18 cellular contexts compared by ENCODE assay signal in genomic region chr15:77311020-77311419, GRCh38.
A peak's percentile ranks its signal among the peaks of the same experiment; 100 is the strongest.
DNase-seq lines count a peak whose midpoint lies in the region; ATAC-seq, FAIRE-seq and TF ChIP-seq lines count a peak whose summit lies in the region.
"Had no signal": no experiment of that assay in that cellular context is flagged by ENCODE, and none has a peak within 500 bp of the region (broad histone marks: within the 10 kb centered on the region; RNA-seq: fewer than 3 reads in every experiment).

No MANE protein-coding gene starts in this region.

- H3K4me3 Mint-ChIP-seq in Caco-2 (ENCODE audit: unreplicated experiment), result no peak overlapping the region
- H3K4me3 Mint-ChIP-seq: CD4-positive, alpha-beta T cell; GM23338; H9 had no signal

- peak overlapping the region; percentile 11 for H3K27ac Mint-ChIP-seq in Caco-2 (ENCODE audit: unreplicated experiment)
- H3K27ac Mint-ChIP-seq: CD4-positive, alpha-beta T cell; GM23338 had no signal

- 82% methylated on average over 4 of the region's 4 CpGs for WGBS in K562 (ENCODE audit: insufficient coverage, low coverage, missing lambda C conversion rate)

- no peaks in the 10 kb centered on the region for H3K27me3 ChIP-seq in Caco-2 (replicated peaks; ENCODE audit: control insufficient read depth, insufficient read depth, low read length)
- H3K27me3 ChIP-seq in K562 (ENCODE audit: control insufficient read depth in 2 of 2, insufficient read depth in 2 of 2, low read length in 2 of 2), result no peaks in the 10 kb centered on the region

- peaks cover 2% of the 10 kb centered on the region; the same call in 1 of the 3 replicates for H3K79me2 ChIP-seq in K562 (ENCODE audit: control insufficient read depth, insufficient read depth, low read length)

- H3K36me3 Mint-ChIP-seq in Caco-2 (ENCODE audit: insufficient read depth, unreplicated experiment), result no peaks in the 10 kb centered on the region

- POLR2A ChIA-PET in Caco-2 (lab: Charles Lee), result no interaction called here
- POLR2A ChIA-PET in K562 (lab: Yijun Ruan, JAX), result no interaction called here

- H3K9me1 ChIP-seq in K562 (ENCODE audit: control insufficient read depth, insufficient read depth, low read length), result no peaks in the 10 kb centered on the region

- H3K4me1 Mint-ChIP-seq in Caco-2 (ENCODE audit: low read depth, unreplicated experiment), result peaks cover 20% of the 10 kb centered on the region

- H2AFZ ChIP-seq in K562 (ENCODE audit: low read depth, low read length), result no peak overlapping the region
- H2AFZ ChIP-seq: GM23338 had no signal

- no peak for TF ChIP-seq CTCF in Caco-2 (IDR thresholded peaks at IDR 0.05; ENCODE audit: insufficient read depth in 1 of 2, low read depth in 1 of 2, low read length in 1 of 2, severe bottlenecking in 1 of 2, unreplicated experiment in 1 of 2)
- TF ChIP-seq CTCF in K562 (IDR thresholded peaks at IDR 0.05 in 2 of 3, conservative IDR thresholded peaks at IDR 0.05 in 1 of 3; ENCODE audit: insufficient read depth in 2 of 3, low read depth in 1 of 3, low read length in 3 of 3), result no peak
- no peak for TF ChIP-seq CTCF in mucosa of descending colon (IDR thresholded peaks at IDR 0.05)

- no peak overlapping the region for H3K27ac ChIP-seq in K562 (ENCODE audit: extremely low read depth, low read depth, low read length)
- H3K27ac ChIP-seq: C4-2B had no signal

- ATAC-seq in K562 (no peak), mucosa of descending colon (no peak)
- ATAC-seq: GM23338 had no signal

- CTCF ChIA-PET in Caco-2 (lab: Charles Lee) (interaction anchor here (1.0 kb wide), 1 partner anchor 232 kb away, joined by 3 read pairs; no protein-coding TSS in a partner anchor), K562 (lab: Yijun Ruan, JAX; ENCODE audit: low intra/inter-chr PET ratio) (no interaction called here)

- BruUV-seq in Caco-2 (replicated peaks; lab: Mats Ljungman, UMichigan), result no TSS peak
- BruUV-seq in K562 (replicated peaks; lab: Mats Ljungman, UMichigan), result no TSS peak

- TF ChIP-seq EP300 in Ishikawa (IDR thresholded peaks at IDR 0.05; ENCODE audit: borderline replicate concordance) (no peak), K562 (IDR thresholded peaks at IDR 0.05; ENCODE audit: low read length) (no peak)

- H3K4me2 ChIP-seq in K562 (ENCODE audit: insufficient read depth, low read length), result no peak overlapping the region
- H3K4me2 ChIP-seq: GM23338 had no signal

- intact Hi-C loops in Caco-2 (cut with micrococcal nuclease; ENCODE audit: unreplicated experiment) (no loop called here), K562 (cut with micrococcal nuclease) (no loop called here), mucosa of descending colon (cut with DNase I, micrococcal nuclease) (no loop called here)

- DNase-seq in Caco-2 (no peak), K562 (ENCODE audit: extremely low read depth in 1 of 4, low spot score in 3 of 4) (no peak), AG08395 (ENCODE audit: low spot score) (no peak), NCI-H748 treated with DMSO at 0.1 percent for 48 hours (lab: John Stamatoyannopoulos, UW) (no peak), mucosa of descending colon (no peak)
- DNase-seq: ACHN; AML-193; CD4-positive, alpha-beta T cell; DMS153; DMS79; GDM1; H9; KBM-7 had no signal

- H3K4me3 ChIP-seq in Caco-2 (ENCODE audit: low read depth, low read length) (no peak overlapping the region), K562 (no peak overlapping the region), mucosa of descending colon (no peak overlapping the region)
- H3K4me3 ChIP-seq: GM23338 had no signal

- in situ Hi-C loops in K562 (cut with MboI), result no loop called here

- H3K4me1 ChIP-seq in Caco-2, result peaks cover 10% of the 10 kb centered on the region
- H3K4me1 ChIP-seq in K562 (replicated peaks in 1 of 2; ENCODE audit: control insufficient read depth in 2 of 2, insufficient read depth in 2 of 2, low read length in 2 of 2), result peaks cover 0 to 5% of the 10 kb centered on the region in 2 experiments; a peak in 2 of 5 replicates
- H3K4me1 ChIP-seq in mucosa of descending colon (ENCODE audit: low read depth), result no peaks in the 10 kb centered on the region

- H3K27me3 Mint-ChIP-seq in Caco-2 (ENCODE audit: insufficient read depth, unreplicated experiment), result no peaks in the 10 kb centered on the region
- H3K27me3 Mint-ChIP-seq: CD4-positive, alpha-beta T cell had no signal

- H3K9ac ChIP-seq in K562 (ENCODE audit: insufficient read depth in 1 of 2, low read depth in 2 of 2, low read length in 2 of 2), result no peak overlapping the region

- TF ChIP-seq POLR2A in K562 (conservative IDR thresholded peaks at IDR 0.05), result no peak

- TF ChIP-seq RAD21 in Ishikawa (IDR thresholded peaks at IDR 0.05; ENCODE audit: low read depth), result no peak
- TF ChIP-seq RAD21 in K562 (CRISPR knock-in tag; conservative IDR thresholded peaks at IDR 0.05 in 1 of 2, IDR thresholded peaks at IDR 0.05 in 1 of 2), result no peak

- H3K36me3 ChIP-seq in Caco-2 (ENCODE audit: control insufficient read depth, insufficient read depth, low read length) (no peaks in the 10 kb centered on the region), K562 (ENCODE audit: control insufficient read depth, insufficient read depth, low read length) (no peaks in the 10 kb centered on the region), mucosa of descending colon (ENCODE audit: low read depth) (no peaks in the 10 kb centered on the region)

- H4K20me1 ChIP-seq in K562 (replicated peaks; ENCODE audit: control insufficient read depth, insufficient read depth, low read length), result no peaks in the 10 kb centered on the region

- H3K9me3 ChIP-seq in Caco-2, result no peaks in the 10 kb centered on the region
- H3K9me3 ChIP-seq in K562 (replicated peaks; ENCODE audit: control insufficient read depth, insufficient read depth, low read depth, low read length), result no peaks in the 10 kb centered on the region
- no peaks in the 10 kb centered on the region for H3K9me3 ChIP-seq in mucosa of descending colon

- H3K9me3 Mint-ChIP-seq in Caco-2 (ENCODE audit: unreplicated experiment), result no peaks in the 10 kb centered on the region
- H3K9me3 Mint-ChIP-seq: CD4-positive, alpha-beta T cell; GM23338; H9 had no signal

- no peak for FAIRE-seq in K562 (lab: Jason Lieb, UNC)
- FAIRE-seq: GM12892, GM18507 had no signal

TF ChIP-seq in Ishikawa, 13 proteins besides CTCF, POLR2A, EP300 and RAD21:
- TF ChIP-seq CREB1 (IDR thresholded peaks at IDR 0.05; ENCODE audit: low read depth) (no peak), CEBPB (IDR thresholded peaks at IDR 0.05) (0 out of 2 replicates have a peak, but pooled peaks have one; percentile 26)

TF ChIP-seq in K562, 482 proteins besides CTCF, POLR2A, EP300 and RAD21:
- TF ChIP-seq CEBPB (tag; IDR thresholded peaks at IDR 0.05) (peak; percentile 44), ZNF121 (CRISPR knock-in tag; conservative IDR thresholded peaks at IDR 0.05) (no peak), CEBPG (CRISPR knock-in tag; IDR thresholded peaks at IDR 0.05) (no peak), CEBPG (tag; conservative IDR thresholded peaks at IDR 0.05 in 1 of 2, IDR thresholded peaks at IDR 0.05 in 1 of 2) (peak in 1 of 2 experiments; percentile 68; a peak in 3 of 4 replicates), ZKSCAN8 (CRISPR knock-in tag; IDR thresholded peaks at IDR 0.05) (no peak), DACH1 (IDR thresholded peaks at IDR 0.05; ENCODE audit: partially characterized antibody) (no peak), PURB (CRISPR knock-in tag; IDR thresholded peaks at IDR 0.05; ENCODE audit: low read depth) (no peak), RBM25 (IDR thresholded peaks at IDR 0.05; ENCODE audit: low read depth, low read length, severe bottlenecking) (no peak), DLX4 (CRISPR knock-in tag; IDR thresholded peaks at IDR 0.05) (no peak)
TF ChIP-seq in K562: peak in this region for 2.
